Comparison of ENCODE assay signal across 12 cellular contexts in the genomic region with DNA sequence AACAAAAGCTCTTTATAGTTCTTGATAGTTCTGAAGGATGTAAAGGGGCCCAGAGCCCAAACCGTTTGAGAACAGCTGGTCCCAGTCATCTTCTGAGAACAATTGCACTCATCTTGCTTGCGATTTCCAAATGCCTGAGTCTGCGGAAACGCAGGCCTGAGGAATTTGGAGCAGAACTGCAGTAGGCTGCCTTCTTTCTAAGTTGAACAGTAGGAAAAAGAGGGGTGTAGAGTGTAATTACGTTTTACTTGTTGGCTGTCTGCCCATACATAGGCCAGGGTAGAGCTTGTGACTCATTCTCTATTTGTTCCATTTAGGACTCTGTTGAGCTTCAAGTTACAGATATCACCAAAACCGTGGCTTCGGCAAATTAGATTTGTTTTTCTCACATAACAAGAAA. TPM values are rescaled to one million over a fixed set of nuclear protein-coding genes. Genes with fewer than 3 reads are reported as not detected.
DNase-seq lines count a peak whose midpoint lies in the region; ATAC-seq and TF ChIP-seq lines count a peak whose summit lies in the region.
"Had no signal": no experiment of that assay in that cellular context is flagged by ENCODE, and none has a peak within 500 bp of the region (broad histone marks: within the 10 kb centered on the region; RNA-seq: fewer than 3 reads in every experiment).

No MANE protein-coding gene starts in this region.

- H3K9me3 ChIP-seq in A673 (ENCODE audit: low read depth, low read length, poor library complexity, severe bottlenecking) (peaks cover 7% of the 10 kb centered on the region), colonic mucosa (no peaks in the 10 kb centered on the region)

- H3K27ac Mint-ChIP-seq in mesothelial cell of epicardium = peak overlapping the region; percentile 74
- H3K27ac Mint-ChIP-seq: CD8-positive, alpha-beta memory T cell; natural killer cell treated with Interleukin-12 subunit alpha and Interleukin-12 subunit beta and Interleukin-15 and Interleukin-18, amount 100 ng/mL, for 72 hours had no signal

- TF ChIP-seq CTCF in A673 (conservative IDR thresholded peaks at IDR 0.05; ENCODE audit: low read depth, low read length) (no peak), colonic mucosa (IDR thresholded peaks at IDR 0.05) (no peak), mesothelial cell of epicardium (IDR thresholded peaks at IDR 0.05; ENCODE audit: unreplicated experiment) (no peak)

- ATAC-seq in GM19452 (IDR thresholded peaks at IDR 0.05; ENCODE audit: unreplicated experiment) (no peak), GM21367 (IDR thresholded peaks at IDR 0.05; ENCODE audit: unreplicated experiment) (no peak)
- ATAC-seq: natural killer cell treated with Interleukin-12 subunit alpha and Interleukin-12 subunit beta and Interleukin-15 and Interleukin-18, amount 100 ng/mL, for 72 hours had no signal

- H3K27me3 Mint-ChIP-seq in mesothelial cell of epicardium (ENCODE audit: low read depth) = no peaks in the 10 kb centered on the region

- H3K4me1 Mint-ChIP-seq in mesothelial cell of epicardium = peaks cover 11% of the 10 kb centered on the region
- H3K4me1 Mint-ChIP-seq: CD8-positive, alpha-beta memory T cell had no signal

- peaks cover 17% of the 10 kb centered on the region for H3K9me3 Mint-ChIP-seq in mesothelial cell of epicardium

- H3K9ac ChIP-seq in colonic mucosa (ENCODE audit: low read depth in 2 of 2, low read length in 2 of 2) = no peak overlapping the region

- DNase-seq in A673 (ENCODE audit: low spot score) (peak; percentile 79), HT1080 (ENCODE audit: low read depth) (peak; percentile 67), colonic mucosa (peak; percentile 56), mesothelial cell of epicardium (ENCODE audit: low spot score in 2 of 2, unreplicated experiment in 2 of 2) (no peak), NCI-H526 treated with DMSO at 0.1 percent for 48 hours (lab: John Stamatoyannopoulos, UW) (no peak), ureter (ENCODE audit: low spot score) (no peak)
- DNase-seq: CD8-positive, alpha-beta memory T cell; glutamatergic neuron; NCI-H146 had no signal

- H3K4me3 Mint-ChIP-seq in mesothelial cell of epicardium = no peak overlapping the region
- H3K4me3 Mint-ChIP-seq: CD8-positive, alpha-beta memory T cell; natural killer cell treated with Interleukin-12 subunit alpha and Interleukin-12 subunit beta and Interleukin-15 and Interleukin-18, amount 100 ng/mL, for 72 hours had no signal

- H3K4me1 ChIP-seq in A673 (ENCODE audit: insufficient read depth, low read length, poor library complexity, severe bottlenecking) (peaks cover 7% of the 10 kb centered on the region), colonic mucosa (peaks cover 6% of the 10 kb centered on the region)

- H3K27me3 ChIP-seq in A673 (replicated peaks; ENCODE audit: insufficient read depth, low read depth, low read length, poor library complexity) (no peaks in the 10 kb centered on the region), colonic mucosa (no peaks in the 10 kb centered on the region)

- H3K4me3 ChIP-seq in A673 (ENCODE audit: low read depth, low read length, poor library complexity, severe bottlenecking) (no peak overlapping the region), colonic mucosa (no peak overlapping the region)

- POLR2A ChIA-PET in A673 (lab: Charles Lee; ENCODE audit: low non-redundant PET) = no interaction called here

- CTCF ChIA-PET in A673 (lab: Charles Lee) = no interaction called here

- no peaks in the 10 kb centered on the region for H3K36me3 ChIP-seq in A673 (ENCODE audit: insufficient read depth, low read length, poor library complexity, severe bottlenecking)
- no peaks in the 10 kb centered on the region for H3K36me3 ChIP-seq in colonic mucosa

- no peak overlapping the region for H3K27ac ChIP-seq in A673 (ENCODE audit: low read depth, low read length, poor library complexity, severe bottlenecking)
- H3K27ac ChIP-seq in colonic mucosa = peak overlapping the region; percentile 13

- no TSS peak for BruUV-seq in A673 (replicated peaks; lab: Mats Ljungman, UMichigan)

- intact Hi-C loops in A673 (cut with micrococcal nuclease; ENCODE audit: unreplicated experiment) = no loop called here
- intact Hi-C loops in colonic mucosa (cut with DNase I) = no loop called here

- H3K36me3 Mint-ChIP-seq in mesothelial cell of epicardium = peaks cover 2% of the 10 kb centered on the region
- H3K36me3 Mint-ChIP-seq: CD8-positive, alpha-beta memory T cell; natural killer cell treated with Interleukin-12 subunit alpha and Interleukin-12 subunit beta and Interleukin-15 and Interleukin-18, amount 100 ng/mL, for 72 hours had no signal

RNA-seq across cellular contexts. Expression of gene KIF16B, which starts 42.0 kb away (rescaled TPM):
- total RNA-seq in A673 (2021) (4.6 and 5.2 TPM in 2 replicates), colonic mucosa (10 to 100 TPM; 41.6 to 68.7 TPM), mesothelial cell of epicardium (12.8 to 13.9 TPM (median 12.9 TPM) in 3 replicates), ureter (30.4 TPM)
- 1.2 and 1.9 TPM in 2 replicates for total RNA-seq in HT1080 (2014; rRNA removed; shearing (Covaris generic))
- 3.7 and 7.1 TPM in 2 replicates for polyA plus RNA-seq in HT1080 (2015; cell fraction: cytosol; rRNA removed)
- 3.9 and 6.1 TPM in 2 replicates for polyA plus RNA-seq in HT1080 (2015; cell fraction: nucleus; rRNA removed)

Comparison
In these comparisons a context has a peak if more than half of its experiments do, and no peak if none do; other contexts are left out.
1. DNase-seq: peak in A673 (single experiment), HT1080 (single experiment) and colonic mucosa (single experiment); none in mesothelial cell of epicardium (0 of 2), NCI-H526 treated with DMSO at 0.1 percent for 48 hours (single experiment) and ureter (single experiment).